ENCODE assay signal across 8 cellular contexts in the genomic region with DNA sequence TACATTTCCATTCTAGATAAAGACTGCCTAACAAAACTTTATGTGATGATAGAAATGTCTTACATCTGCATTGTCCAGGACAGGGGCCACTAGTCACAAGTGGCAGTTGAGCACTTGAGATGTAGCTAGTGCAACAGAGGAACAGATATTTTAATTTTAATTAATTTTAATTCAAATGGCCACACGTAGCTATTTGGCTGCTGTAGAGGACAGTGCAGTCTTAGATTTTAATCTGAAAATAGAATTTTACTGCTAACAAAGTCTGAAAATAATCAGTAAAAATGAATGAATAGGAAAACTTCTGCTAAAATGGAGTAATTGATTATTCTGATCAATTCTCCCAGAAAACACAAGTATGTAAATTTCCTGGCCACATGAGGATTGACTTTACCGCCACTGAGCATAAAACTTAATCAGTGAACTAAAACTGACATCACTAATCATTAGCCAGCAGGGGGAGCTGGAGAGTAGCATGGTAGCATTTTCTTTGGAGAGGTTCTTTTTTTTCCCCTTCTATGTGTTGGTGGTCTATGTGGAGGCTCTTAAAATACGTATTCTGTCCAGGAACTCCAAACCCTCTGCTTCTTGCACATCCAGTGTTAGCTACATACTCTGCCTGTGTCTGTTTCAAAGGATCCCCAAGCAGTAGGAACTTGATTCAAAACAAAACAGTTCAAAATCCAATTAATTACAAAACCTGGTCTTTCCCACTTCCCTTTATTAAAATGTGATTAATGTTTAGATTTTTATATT. TPM values are rescaled to one million over a fixed set of nuclear protein-coding genes. Genes with fewer than 3 reads are reported as not detected.
A peak's percentile ranks its signal among the peaks of the same experiment; 100 is the strongest.
DNase-seq lines count a peak whose midpoint lies in the region; ATAC-seq and TF ChIP-seq lines count a peak whose summit lies in the region.

No MANE protein-coding gene starts in this region.

- no peak overlapping the region for H3K27ac ChIP-seq in adrenal gland
- no peak overlapping the region for H3K27ac ChIP-seq in hepatocyte

- H3K9me3 ChIP-seq in adrenal gland (replicated peaks in 1 of 3) (no peaks in the 10 kb centered on the region), hepatocyte (ENCODE audit: low read depth) (no peaks in the 10 kb centered on the region)

- intact Hi-C loops in adrenal gland (cut with DNase I), result loop anchor here in 1 of 2 donors (5.0 kb wide), 1 partner anchor 51 kb away; a partner anchor contains a TSS

- no peak overlapping the region for H3K4me2 ChIP-seq in hepatocyte

- no peaks in the 10 kb centered on the region for H3K79me2 ChIP-seq in hepatocyte

- no peaks in the 10 kb centered on the region for H3K27me3 ChIP-seq in adrenal gland
- H3K27me3 ChIP-seq in hepatocyte, result no peaks in the 10 kb centered on the region

- TF ChIP-seq CTCF in adrenal gland (IDR thresholded peaks at IDR 0.05) (peak; percentile 67 to 90 (median 82)), hepatocyte (IDR thresholded peaks at IDR 0.05; ENCODE audit: poor library complexity) (peak; percentile 77)

- H3K4me3 ChIP-seq in adrenal gland, result no peak overlapping the region
- no peak overlapping the region for H3K4me3 ChIP-seq in hepatocyte

- no peaks in the 10 kb centered on the region for H3K36me3 ChIP-seq in adrenal gland (replicated peaks in 1 of 2)
- H3K36me3 ChIP-seq in hepatocyte (replicated peaks; ENCODE audit: insufficient read depth, low read depth), result no peaks in the 10 kb centered on the region

- TF ChIP-seq POLR2A in adrenal gland (IDR thresholded peaks at IDR 0.05), result no peak

- H2AFZ ChIP-seq in hepatocyte, result no peak overlapping the region

- H3K4me1 ChIP-seq in adrenal gland (replicated peaks in 1 of 2) (peaks cover 5 to 14% of the 10 kb centered on the region in 2 donors), hepatocyte (ENCODE audit: insufficient read depth) (no peaks in the 10 kb centered on the region)

- WGBS in adrenal gland, 4 donors, result 37 to 48% (median 40%) methylated on average over 3 of the region's 3 CpGs
- 54% methylated on average over 3 of the region's 3 CpGs for WGBS in hepatocyte (ENCODE audit: low lambda C conversion rate, missing lambda C conversion rate)

- DNase-seq in GM04504 (ENCODE audit: low read depth) (peak; percentile 32), LHCN-M2 (ENCODE audit: low read depth) (peak; percentile 72), RPMI8226 (peak; percentile 78), adrenal gland (peak; percentile 43 to 76 (median 64)), hepatocyte (ENCODE audit: low spot score) (peak; percentile 74), cerebellum (ENCODE audit: low spot score) (no peak)
- peak; percentile 26 for DNase-seq in stimulated activated CD4-positive, alpha-beta T cell treated with anti-CD3 and anti-CD28 coated beads, Interleukin-12 subunit alpha, Interleukin-12 subunit beta, amount 100 ng/mL, for 4 hours

- H4K20me1 ChIP-seq in hepatocyte (ENCODE audit: insufficient read depth, poor library complexity, severe bottlenecking), result no peaks in the 10 kb centered on the region

- no peaks in the 10 kb centered on the region for H3K9me2 ChIP-seq in hepatocyte (replicated peaks; ENCODE audit: insufficient read depth)

- peak; percentile 69 for ATAC-seq in GM21786 (IDR thresholded peaks at IDR 0.05; ENCODE audit: unreplicated experiment)

RNA-seq across cellular contexts. Expression of a gene that starts 52.1 kb away (rescaled TPM):
- total RNA-seq in LHCN-M2 (2014; rRNA removed) (6.2 and 6.4 TPM in 2 replicates), adrenal gland (100 to 1,000 TPM in 4 of 8 donors, 10 to 100 TPM in 4; 22.5 to 166 (median 98.3) TPM), hepatocyte (26.0 and 33.8 TPM in 2 replicates), cerebellum (9.1 TPM)
- polyA plus RNA-seq in LHCN-M2 (2012), result 2.5 TPM
- polyA plus RNA-seq in adrenal gland (10 to 100 TPM in 2 of 3 donors, 1 to 10 TPM in 1; 9.4 to 79.4 (median 34.8) TPM), hepatocyte (16.8 and 20.8 TPM in 2 replicates)
